ENCODE assay signal across 20 cellular contexts in genomic region chr12:55874465-55874864, GRCh38. TPM values are rescaled to one million over a fixed set of nuclear protein-coding genes. Genes with fewer than 3 reads are reported as not detected.
"Had no signal": no experiment of that assay in that cellular context is flagged by ENCODE, and none has a peak within 500 bp of the region (broad histone marks: within the 10 kb centered on the region; RNA-seq: fewer than 3 reads in every experiment).

No MANE protein-coding gene starts in this region.

- ATAC-seq: natural killer cell; psoas muscle; sciatic nerve; stimulated activated naive CD8-positive, alpha-beta T cell treated with anti-CD3 and anti-CD28 coated beads, Interleukin-15, Interleukin-2, amounts not matched to agents 100 U/mL and 50 U/mL, for 24 hours had no signal

- H3K36me3 ChIP-seq: suprapubic skin had no signal

- H3K27ac ChIP-seq: coronary artery, psoas muscle, suprapubic skin had no signal

- H3K27ac Mint-ChIP-seq: activated CD4-positive, alpha-beta memory T cell treated with anti-CD3 and anti-CD28 coated beads, Interleukin-2, amount 10 ng/mL, durations not matched to agents 7 days and 5 days; activated naive CD8-positive, alpha-beta T cell treated with anti-CD3 and anti-CD28 coated beads, Interleukin-2, amount 10 ng/mL, durations not matched to agents 7 days and 5 days; natural killer cell had no signal

- H3K4me3 ChIP-seq: coronary artery, lung, psoas muscle, suprapubic skin had no signal

- H3K9me3 ChIP-seq: suprapubic skin had no signal

- H3K36me3 Mint-ChIP-seq: natural killer cell had no signal

- FAIRE-seq: endothelial cell of umbilical vein had no signal

- H3K4me1 Mint-ChIP-seq: activated CD4-positive, alpha-beta memory T cell treated with anti-CD3 and anti-CD28 coated beads, Interleukin-2, amount 10 ng/mL, durations not matched to agents 7 days and 5 days; natural killer cell had no signal

- H3K9me3 Mint-ChIP-seq: activated naive CD8-positive, alpha-beta T cell treated with anti-CD3 and anti-CD28 coated beads, Interleukin-2, amount 10 ng/mL, durations not matched to agents 7 days and 5 days had no signal

- H3K4me3 Mint-ChIP-seq: activated CD4-positive, alpha-beta memory T cell treated with anti-CD3 and anti-CD28 coated beads, Interleukin-2, amount 10 ng/mL, durations not matched to agents 7 days and 5 days; activated naive CD8-positive, alpha-beta T cell treated with anti-CD3 and anti-CD28 coated beads, Interleukin-2, amount 10 ng/mL, durations not matched to agents 7 days and 5 days; natural killer cell had no signal

- H3K4me1 ChIP-seq: psoas muscle had no signal

- H3K27me3 ChIP-seq: suprapubic skin had no signal

- H3K27me3 Mint-ChIP-seq: activated CD4-positive, alpha-beta memory T cell treated with anti-CD3 and anti-CD28 coated beads, Interleukin-2, amount 10 ng/mL, durations not matched to agents 7 days and 5 days; activated naive CD8-positive, alpha-beta T cell treated with anti-CD3 and anti-CD28 coated beads, Interleukin-2, amount 10 ng/mL, durations not matched to agents 7 days and 5 days had no signal

- DNase-seq: activated CD4-positive, alpha-beta memory T cell treated with anti-CD3 and anti-CD28 coated beads, Interleukin-2, amount 10 ng/mL, durations not matched to agents 7 days and 5 days; activated CD4-positive, alpha-beta T cell treated with anti-CD3 and anti-CD28 coated beads for 1 hour; activated gamma-delta T cell treated with Interleukin-2 at 50 U/mL for 16 hours; activated naive CD8-positive, alpha-beta T cell treated with anti-CD3 and anti-CD28 coated beads, Interleukin-2, amount 10 ng/mL, durations not matched to agents 7 days and 5 days; activated T-cell treated with anti-CD3 and anti-CD28 coated beads, Interleukin-2, amount 50 U/mL, for 48 hours; aorta; central memory CD4-positive, alpha-beta T cell; effector CD4-positive, alpha-beta T cell; hypothalamus; natural killer cell; occipital lobe; psoas muscle; stimulated activated CD4-positive, alpha-beta T cell treated with anti-CD3 and anti-CD28 coated beads, Interleukin-12 subunit alpha, Interleukin-12 subunit beta, amount 100 ng/mL, for 4 hours; stimulated activated naive CD8-positive, alpha-beta T cell treated with anti-CD3 and anti-CD28 coated beads, Interleukin-15, Interleukin-2, amounts not matched to agents 100 U/mL and 50 U/mL, for 24 hours; T-helper 9 cell had no signal

RNA-seq across cellular contexts. Expression of gene MMP19, which starts 31.7 kb away (rescaled TPM):
- total RNA-seq: activated CD4-positive, alpha-beta memory T cell treated with anti-CD3 and anti-CD28 coated beads, Interleukin-2, amount 10 ng/mL, durations not matched to agents 7 days and 5 days; occipital lobe had no signal
